Comparison of ENCODE assay signal across 12 cellular contexts in the genomic region with DNA sequence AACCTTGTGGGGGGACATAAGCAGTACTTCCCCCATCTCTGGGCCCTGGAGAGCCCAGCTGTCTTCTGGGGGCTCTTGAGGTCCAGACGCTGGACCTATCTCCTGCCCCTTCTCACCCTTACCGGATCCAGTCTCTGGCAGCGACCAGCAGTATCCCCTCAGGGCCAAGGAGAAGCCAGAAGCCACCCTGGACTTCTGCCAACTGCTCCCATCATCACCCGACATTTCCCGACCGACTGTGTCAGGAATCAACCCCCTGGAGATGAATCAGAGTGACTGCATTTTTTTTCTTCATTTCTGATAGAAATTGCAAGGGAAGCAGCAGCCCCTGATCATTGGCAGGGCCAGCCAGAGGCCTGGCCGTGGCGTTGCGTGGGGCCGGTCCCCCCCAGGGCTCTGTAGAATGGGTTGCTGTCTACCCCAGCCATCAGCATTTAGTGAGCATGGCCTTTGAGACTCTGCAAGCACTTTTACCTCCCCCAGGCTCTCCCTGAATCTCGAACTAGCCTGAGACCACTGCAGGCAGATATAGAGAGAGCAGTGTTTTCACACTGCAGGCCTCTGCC. TPM values are rescaled to one million over a fixed set of nuclear protein-coding genes. Genes with fewer than 3 reads are reported as not detected.
A peak's percentile ranks its signal among the peaks of the same experiment; 100 is the strongest.
DNase-seq lines count a peak whose midpoint lies in the region; ATAC-seq lines count a peak whose summit lies in the region.
"Had no signal": no experiment of that assay in that cellular context is flagged by ENCODE, and none has a peak within 500 bp of the region (broad histone marks: within the 10 kb centered on the region; RNA-seq: fewer than 3 reads in every experiment).

No MANE protein-coding gene starts in this region.

- H3K4me3 Mint-ChIP-seq in activated naive CD8-positive, alpha-beta T cell treated with anti-CD3 and anti-CD28 coated beads for 36 hours = no peak overlapping the region
- H3K4me3 Mint-ChIP-seq: activated naive CD4-positive, alpha-beta T cell treated with anti-CD3 and anti-CD28 coated beads, Interleukin-2, amount 10 ng/mL, durations not matched to agents 7 days and 5 days had no signal

- no peaks in the 10 kb centered on the region for H3K9me3 Mint-ChIP-seq in activated naive CD8-positive, alpha-beta T cell treated with anti-CD3 and anti-CD28 coated beads for 36 hours
- H3K9me3 Mint-ChIP-seq: activated naive CD4-positive, alpha-beta T cell treated with anti-CD3 and anti-CD28 coated beads, Interleukin-2, amount 10 ng/mL, durations not matched to agents 7 days and 5 days had no signal

- peak overlapping the region; percentile 62 for H3K27ac Mint-ChIP-seq in activated naive CD8-positive, alpha-beta T cell treated with anti-CD3 and anti-CD28 coated beads for 36 hours
- H3K27ac Mint-ChIP-seq: activated naive CD4-positive, alpha-beta T cell treated with anti-CD3 and anti-CD28 coated beads, Interleukin-2, amount 10 ng/mL, durations not matched to agents 7 days and 5 days had no signal

- DNase-seq in Caki2 (ENCODE audit: low read depth) (peak; percentile 77), HT1080 (ENCODE audit: low read depth) (peak; percentile 76), kidney tubule cell (ENCODE audit: low spot score) (peak; percentile 93), T-helper 9 cell (no peak), NCI-H748 treated with DMSO at 0.1 percent for 48 hours (lab: John Stamatoyannopoulos, UW) (no peak), HuH-7.5 (ENCODE audit: low spot score) (no peak), left lobe of liver (ENCODE audit: low spot score) (no peak)
- DNase-seq in activated naive CD8-positive, alpha-beta T cell treated with anti-CD3 and anti-CD28 coated beads for 36 hours = no peak
- DNase-seq: activated naive CD4-positive, alpha-beta T cell treated with anti-CD3 and anti-CD28 coated beads, Interleukin-2, amount 10 ng/mL, durations not matched to agents 7 days and 5 days; NCI-H2029 treated with DMSO at 0.1 percent for 48 hours had no signal

- peaks cover 41% of the 10 kb centered on the region for H3K4me1 Mint-ChIP-seq in activated naive CD8-positive, alpha-beta T cell treated with anti-CD3 and anti-CD28 coated beads for 36 hours

- ATAC-seq in left lobe of liver = no peak
- ATAC-seq: sciatic nerve had no signal

- in situ Hi-C loops in Caki2 (cut with HindIII; ENCODE audit: low pct_unique_long_range_greater_than_20kb, low sequenced_read_pairs) = no loop called here

- no peaks in the 10 kb centered on the region for H3K36me3 Mint-ChIP-seq in activated naive CD8-positive, alpha-beta T cell treated with anti-CD3 and anti-CD28 coated beads for 36 hours

- peaks cover 10% of the 10 kb centered on the region for H3K27me3 Mint-ChIP-seq in activated naive CD8-positive, alpha-beta T cell treated with anti-CD3 and anti-CD28 coated beads for 36 hours
- H3K27me3 Mint-ChIP-seq: activated naive CD4-positive, alpha-beta T cell treated with anti-CD3 and anti-CD28 coated beads, Interleukin-2, amount 10 ng/mL, durations not matched to agents 7 days and 5 days had no signal

RNA-seq across cellular contexts. Expression of gene LIF, which starts 5.2 kb away (rescaled TPM):
- total RNA-seq in Caki2 (2014; rRNA removed; shearing (Covaris generic); ENCODE audit: low replicate concordance) = 35.7 and 35.8 TPM in 2 replicates
- 7.7 and 8.8 TPM in 2 replicates for total RNA-seq in HT1080 (2014; rRNA removed; shearing (Covaris generic))
- 22.5 and 23.6 TPM in 2 replicates for polyA plus RNA-seq in HT1080 (2015; cell fraction: cytosol; rRNA removed)
- 90.4 and 101 TPM in 2 replicates for polyA plus RNA-seq in HT1080 (2015; cell fraction: nucleus; rRNA removed)
- 100 to 1,000 TPM; 282 to 288 TPM for total RNA-seq in activated naive CD8-positive, alpha-beta T cell treated with anti-CD3 and anti-CD28 coated beads for 36 hours
- 0.38 TPM for total RNA-seq in left lobe of liver

RNA-seq across cellular contexts. Expression of gene OSM, which starts 14.9 kb away (rescaled TPM):
- total RNA-seq in Caki2 (2014; rRNA removed; shearing (Covaris generic); ENCODE audit: low replicate concordance) = not detected in 2 replicates
- not detected in 2 replicates for total RNA-seq in HT1080 (2014; rRNA removed; shearing (Covaris generic))
- not detected in 2 replicates for polyA plus RNA-seq in HT1080 (2015; cell fraction: cytosol; rRNA removed)
- not detected in 2 replicates for polyA plus RNA-seq in HT1080 (2015; cell fraction: nucleus; rRNA removed)
- 10 to 100 TPM; 47.9 to 50.7 TPM for total RNA-seq in activated naive CD8-positive, alpha-beta T cell treated with anti-CD3 and anti-CD28 coated beads for 36 hours
- total RNA-seq in left lobe of liver = 0.10 TPM
- total RNA-seq: HT-29 had no signal

RNA-seq across cellular contexts. Expression of gene CASTOR1, which starts 37.6 kb away (rescaled TPM):
- 14.0 and 16.0 TPM in 2 replicates for total RNA-seq in Caki2 (2014; rRNA removed; shearing (Covaris generic); ENCODE audit: low replicate concordance)
- 1.5 and 6.1 TPM in 2 replicates for total RNA-seq in HT1080 (2014; rRNA removed; shearing (Covaris generic))
- polyA plus RNA-seq in HT1080 (2015; cell fraction: cytosol; rRNA removed) = 11.2 and 11.4 TPM in 2 replicates
- 14.2 and 17.3 TPM in 2 replicates for polyA plus RNA-seq in HT1080 (2015; cell fraction: nucleus; rRNA removed)
- 1 to 10 TPM; 2.8 to 3.5 TPM for total RNA-seq in activated naive CD8-positive, alpha-beta T cell treated with anti-CD3 and anti-CD28 coated beads for 36 hours
- 9.7 TPM for total RNA-seq in left lobe of liver

Comparison
In these comparisons a context has a peak if more than half of its experiments do, and no peak if none do; other contexts are left out.
1. DNase-seq: peak in Caki2 (single experiment), HT1080 (single experiment) and kidney tubule cell (single experiment); none in activated naive CD8-positive, alpha-beta T cell treated with anti-CD3 and anti-CD28 coated beads for 36 hours (single experiment), T-helper 9 cell (single experiment), NCI-H748 treated with DMSO at 0.1 percent for 48 hours (single experiment), HuH-7.5 (single experiment) and left lobe of liver (single experiment).
2. RNA of gene OSM, which starts 14.9 kb away (total RNA-seq): 47.9 to 50.7 TPM in activated naive CD8-positive, alpha-beta T cell treated with anti-CD3 and anti-CD28 coated beads for 36 hours; 0.10 TPM in left lobe of liver (single experiment), not detected in Caki2 and not detected in HT1080; every median in the first group is over 10 times any median in the second.